28 cellular contexts compared by ENCODE assay signal in genomic region chr5:26578002-26578401, GRCh38.
"Had no signal": no experiment of that assay in that cellular context is flagged by ENCODE, and none has a peak within 500 bp of the region (broad histone marks: within the 10 kb centered on the region; RNA-seq: fewer than 3 reads in every experiment).

No MANE protein-coding gene starts in this region.

- H3K4me1 Mint-ChIP-seq: endodermal cell; memory B cell; naive thymus-derived CD4-positive, alpha-beta T cell; nephron; neural progenitor cell; stimulated activated naive CD8-positive, alpha-beta T cell treated with anti-CD3 and anti-CD28 coated beads, Interleukin-15, amount 100 ng/mL, for 72 hours had no signal

- H3K4me2 ChIP-seq: neural progenitor cell had no signal

- DNase-seq: effector CD8-positive, alpha-beta T cell; endodermal cell; foreskin fibroblast; gastrocnemius medialis; head of caudate nucleus; kidney; mucosa of descending colon; naive thymus-derived CD4-positive, alpha-beta T cell; right lobe of liver; small intestine; stimulated activated CD4-positive, alpha-beta T cell treated with anti-CD3 and anti-CD28 coated beads, Interleukin-15, amount 100 ng/mL, for 24 hours; stimulated activated CD4-positive, alpha-beta T cell treated with anti-CD3 and anti-CD28 coated beads, Interleukin-2, amount 100 ng/mL, for 48 hours; stimulated activated naive CD4-positive, alpha-beta T cell; stimulated activated naive CD8-positive, alpha-beta T cell treated with anti-CD3 and anti-CD28 coated beads, Interleukin-15, amount 100 ng/mL, for 72 hours; transverse colon; upper lobe of right lung; uterus had no signal

- H3K9me3 ChIP-seq: gastrocnemius medialis, right lobe of liver, suprapubic skin, upper lobe of right lung, uterus had no signal

- H3K4me3 ChIP-seq: gastrocnemius medialis, lung, mucosa of descending colon, neural progenitor cell, right lobe of liver, suprapubic skin, transverse colon, upper lobe of right lung, uterus had no signal

- H3K27me3 Mint-ChIP-seq: memory B cell; naive thymus-derived CD4-positive, alpha-beta T cell; progenitor cell of endocrine pancreas; stimulated activated naive CD8-positive, alpha-beta T cell treated with anti-CD3 and anti-CD28 coated beads, Interleukin-15, amount 100 ng/mL, for 72 hours had no signal

- H3K9me3 Mint-ChIP-seq: endodermal cell, mesothelial cell of epicardium, nephron, neural progenitor cell had no signal

- H3K27ac Mint-ChIP-seq: endodermal cell; memory B cell; mesothelial cell of epicardium; naive thymus-derived CD4-positive, alpha-beta T cell; nephron; neural progenitor cell; progenitor cell of endocrine pancreas; stimulated activated naive CD8-positive, alpha-beta T cell treated with anti-CD3 and anti-CD28 coated beads, Interleukin-15, amount 100 ng/mL, for 72 hours had no signal

- FAIRE-seq: kidney, small intestine had no signal

- H3K36me3 ChIP-seq: gastrocnemius medialis, neural progenitor cell, right lobe of liver, suprapubic skin, transverse colon, upper lobe of right lung, uterus had no signal

- ATAC-seq: esophagus mucosa; gastrocnemius medialis; left lobe of liver; mucosa of descending colon; naive thymus-derived CD4-positive, alpha-beta T cell; right lobe of liver; stimulated activated naive CD8-positive, alpha-beta T cell treated with anti-CD3 and anti-CD28 coated beads, Interleukin-15, amount 100 ng/mL, for 72 hours; upper lobe of right lung had no signal

- H3K27ac ChIP-seq: epithelial cell of prostate, gastrocnemius medialis, neural progenitor cell, parathyroid adenoma, right lobe of liver, suprapubic skin, transverse colon, upper lobe of right lung, uterus had no signal

- H3K36me3 Mint-ChIP-seq: memory B cell; mesothelial cell of epicardium; naive thymus-derived CD4-positive, alpha-beta T cell; neural progenitor cell had no signal

- H3K9ac ChIP-seq: neural progenitor cell, parathyroid adenoma had no signal

- H3K4me1 ChIP-seq: gastrocnemius medialis, neural progenitor cell, parathyroid adenoma, right lobe of liver, suprapubic skin, transverse colon, upper lobe of right lung, uterus had no signal

- H2AFZ ChIP-seq: neural progenitor cell, parathyroid adenoma had no signal

- H3K79me2 ChIP-seq: parathyroid adenoma had no signal

- H3K27me3 ChIP-seq: gastrocnemius medialis, neural progenitor cell, right lobe of liver, suprapubic skin, transverse colon, upper lobe of right lung, uterus had no signal

- H3K4me3 Mint-ChIP-seq: endodermal cell; memory B cell; mesothelial cell of epicardium; naive thymus-derived CD4-positive, alpha-beta T cell; nephron; neural progenitor cell; stimulated activated naive CD8-positive, alpha-beta T cell treated with anti-CD3 and anti-CD28 coated beads, Interleukin-15, amount 100 ng/mL, for 72 hours had no signal
